In the genomic region with DNA sequence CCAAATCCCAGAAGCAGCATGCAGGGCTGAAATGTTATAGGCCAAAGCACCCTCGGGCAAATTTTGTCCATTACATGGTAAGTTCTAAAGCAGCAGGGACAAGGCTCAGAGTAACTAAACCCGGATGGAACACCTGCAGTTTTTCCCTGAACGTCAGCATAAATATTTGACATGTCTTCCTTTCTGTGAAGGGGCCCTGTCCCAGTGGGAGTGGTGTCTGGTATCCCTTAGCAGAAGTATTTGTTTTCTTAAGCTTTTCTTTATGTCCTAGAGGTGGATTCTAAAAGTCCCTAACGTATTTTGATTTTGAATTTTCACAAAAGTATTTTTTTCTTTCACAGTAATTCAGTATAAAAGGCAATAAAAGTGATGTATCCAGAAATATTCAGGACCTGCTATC, we compare ENCODE assay signal across 20 cellular contexts.
"Had no signal": no experiment of that assay in that cellular context is flagged by ENCODE, and none has a peak within 500 bp of the region (broad histone marks: within the 10 kb centered on the region; RNA-seq: fewer than 3 reads in every experiment).

No MANE protein-coding gene starts in this region.

- H3K27ac ChIP-seq: hepatocyte, neutrophil, right atrium auricular region, sigmoid colon, skin epidermis, testis, tibial nerve, upper lobe of right lung, vagina had no signal

- H3K4me2 ChIP-seq: hepatocyte had no signal

- DNase-seq: dermis blood vessel endothelial cell; foreskin melanocyte; kidney; left colon; mesendoderm; naive B cell; nephron progenitor cell; sigmoid colon; stimulated activated CD4-positive, alpha-beta T cell treated with anti-CD3 and anti-CD28 coated beads, Interleukin-2, amount 100 ng/mL, for 24 hours; stimulated activated CD4-positive, alpha-beta T cell treated with anti-CD3 and anti-CD28 coated beads, Interleukin-4, amount 100 ng/mL, for 4 hours; stimulated activated naive B cell treated with anti-CD40 and anti-IgM and Interleukin-4, amounts not matched to agents 10 μg/mL and 1 μg/mL and 100 μg/mL, for 72 hours; stimulated activated naive CD8-positive, alpha-beta T cell treated with anti-CD3 and anti-CD28 coated beads, Interleukin-15, amount 100 ng/mL, for 72 hours; testis; upper lobe of right lung had no signal

- H3K27me3 ChIP-seq: hepatocyte, neutrophil, right atrium auricular region, sigmoid colon, testis, tibial nerve, upper lobe of right lung, vagina had no signal

- H3K4me3 ChIP-seq: hepatocyte, right atrium auricular region, sigmoid colon, skin epidermis, testis, tibial nerve, upper lobe of right lung, vagina had no signal

- H3K9me3 ChIP-seq: neutrophil, right atrium auricular region, sigmoid colon, testis, tibial nerve, upper lobe of right lung, vagina had no signal

- H3K79me2 ChIP-seq: hepatocyte had no signal

- FAIRE-seq: kidney had no signal

- H2AFZ ChIP-seq: hepatocyte had no signal

- H3K36me3 ChIP-seq: neutrophil, right atrium auricular region, sigmoid colon, tibial nerve, upper lobe of right lung, vagina had no signal

- H3K4me1 ChIP-seq: right atrium auricular region, sigmoid colon, testis, tibial nerve, upper lobe of right lung, vagina had no signal
